In genomic region chr18:55402731-55403405, GRCh38 we compare ENCODE assay signal across 9 cellular contexts.
DNase-seq lines count a peak whose midpoint lies in the region; ATAC-seq and TF ChIP-seq lines count a peak whose summit lies in the region.
"Had no signal": no experiment of that assay in that cellular context is flagged by ENCODE, and none has a peak within 500 bp of the region (broad histone marks: within the 10 kb centered on the region; RNA-seq: fewer than 3 reads in every experiment).

No MANE protein-coding gene starts in this region.

- ATAC-seq in mucosa of descending colon = no peak

- DNase-seq in SJSA1 (ENCODE audit: low read depth in 1 of 2, low spot score in 2 of 2) (peak in 1 of 2 experiments; percentile 53), left ventricle myocardium inferior (no peak), H7 (no peak), NCI-H345 (lab: John Stamatoyannopoulos, UW) (no peak), mucosa of descending colon (no peak), DMS153 treated with DMSO at 0.1 percent for 48 hours (lab: John Stamatoyannopoulos, UW; ENCODE audit: unreplicated experiment) (no peak)
- DNase-seq: activated CD4-positive, alpha-beta T cell treated with anti-CD3 and anti-CD28 coated beads, Interleukin-2, amount 50 U/mL, for 1 hour had no signal

- CTCF ChIA-PET in HEK293 (lab: Yijun Ruan, JAX) = interaction anchor here (0.6 to 1.7 kb wide), 5 partner anchors 18 to 1174 kb away, joined by 3 to 9 read pairs (median 7); no protein-coding TSS in a partner anchor

- TF ChIP-seq CTCF in HEK293 (tag by site-specific recombination; IDR thresholded peaks at IDR 0.05) = no peak
- no peak for TF ChIP-seq CTCF in left ventricle myocardium inferior (IDR thresholded peaks at IDR 0.05; ENCODE audit: borderline replicate concordance)
- TF ChIP-seq CTCF in mucosa of descending colon (IDR thresholded peaks at IDR 0.05) = no peak

- intact Hi-C loops in left ventricle myocardium inferior (cut with micrococcal nuclease) (loop anchor here (10.0 kb wide), 2 partner anchors 58 to 168 kb away; no protein-coding TSS in a partner anchor), mucosa of descending colon (cut with DNase I, micrococcal nuclease) (no loop called here)

- H3K4me1 ChIP-seq in HEK293 (ENCODE audit: control insufficient read depth, insufficient read depth, low read length) (peaks cover 36% of the 10 kb centered on the region), SJSA1 (replicated peaks) (peaks cover 61% of the 10 kb centered on the region), left ventricle myocardium inferior (peaks cover 68% of the 10 kb centered on the region), skeletal muscle tissue (ENCODE audit: control insufficient read depth in 3 of 3, insufficient read depth in 3 of 3, low read length in 3 of 3) (peaks cover 16 to 50% (median 25%) of the 10 kb centered on the region in 3 donors), mucosa of descending colon (ENCODE audit: low read depth) (no peaks in the 10 kb centered on the region)

- H3K36me3 ChIP-seq in HEK293 (ENCODE audit: control insufficient read depth in 2 of 2, insufficient read depth in 1 of 2, low read length in 2 of 2) (no peaks in the 10 kb centered on the region), SJSA1 (no peaks in the 10 kb centered on the region), left ventricle myocardium inferior (no peaks in the 10 kb centered on the region), skeletal muscle tissue (ENCODE audit: control insufficient read depth in 3 of 3, insufficient read depth in 3 of 3, low read length in 3 of 3) (no peaks in the 10 kb centered on the region), H7 (replicated peaks; ENCODE audit: control insufficient read depth, insufficient read depth, low read length) (no peaks in the 10 kb centered on the region), mucosa of descending colon (ENCODE audit: low read depth) (no peaks in the 10 kb centered on the region)

- H3K9ac ChIP-seq in skeletal muscle tissue (ENCODE audit: low read depth in 1 of 3, low read length in 3 of 3) = peak overlapping the region; percentile 64 to 77 (median 69)

- POLR2A ChIA-PET in HEK293 (lab: Yijun Ruan, JAX) = interaction anchor here (0.6 kb wide), 1 partner anchor 184 kb away, joined by 4 read pairs; no protein-coding TSS in a partner anchor

- H3K27me3 ChIP-seq in SJSA1 (replicated peaks) (no peaks in the 10 kb centered on the region), left ventricle myocardium inferior (ENCODE audit: low read depth) (no peaks in the 10 kb centered on the region), skeletal muscle tissue (ENCODE audit: control insufficient read depth in 3 of 3, insufficient read depth in 3 of 3, low read length in 3 of 3) (no peaks in the 10 kb centered on the region), H7 (ENCODE audit: control insufficient read depth, insufficient read depth, low read length) (no peaks in the 10 kb centered on the region)

- H3K9me3 ChIP-seq in HEK293 (ENCODE audit: control insufficient read depth, insufficient read depth, low read depth, low read length) (no peaks in the 10 kb centered on the region), SJSA1 (replicated peaks) (no peaks in the 10 kb centered on the region), left ventricle myocardium inferior (replicated peaks) (no peaks in the 10 kb centered on the region), skeletal muscle tissue (ENCODE audit: control insufficient read depth in 3 of 3, low read length in 3 of 3) (no peaks in the 10 kb centered on the region), mucosa of descending colon (no peaks in the 10 kb centered on the region)

- no peak overlapping the region for H3K4me3 ChIP-seq in HEK293 (ENCODE audit: low read depth, low read length)
- peak overlapping the region; percentile 22 for H3K4me3 ChIP-seq in SJSA1
- peak overlapping the region; percentile 55 for H3K4me3 ChIP-seq in left ventricle myocardium inferior
- peak overlapping the region; percentile 47 to 66 (median 49) for H3K4me3 ChIP-seq in skeletal muscle tissue (ENCODE audit: low read length in 3 of 3)
- H3K4me3 ChIP-seq in H7 (ENCODE audit: insufficient read depth, low read depth, low read length) = no peak overlapping the region
- H3K4me3 ChIP-seq in mucosa of descending colon = no peak overlapping the region

- H3K27ac ChIP-seq in HEK293 (ENCODE audit: extremely low read depth, low read depth, low read length) (no peak overlapping the region; the same call in 1 of the 2 replicates), SJSA1 (peak overlapping the region; percentile 70), left ventricle myocardium inferior (replicated peaks) (peak overlapping the region; percentile 81), skeletal muscle tissue (ENCODE audit: low read depth, low read length) (peak overlapping the region; percentile 67)

TF ChIP-seq in HEK293, 187 proteins besides CTCF, POLR2A, EP300 and RAD21 (continues in another document):
- TF ChIP-seq ZIC2 (tag by site-specific recombination; IDR thresholded peaks at IDR 0.05) (no peak), ZNF776 (tag by site-specific recombination; IDR thresholded peaks at IDR 0.05; ENCODE audit: borderline replicate concordance) (no peak), ZBTB8A (tag by site-specific recombination; IDR thresholded peaks at IDR 0.05) (peak; percentile 40; the same call in 1 of the 2 replicates), ZNF138 (tag by site-specific recombination; IDR thresholded peaks at IDR 0.05; ENCODE audit: borderline replicate concordance) (no peak), ZNF335 (tag by site-specific recombination; conservative IDR thresholded peaks at IDR 0.05) (peak; percentile 17; the same call in 1 of the 2 replicates), IKZF3 (tag by site-specific recombination; IDR thresholded peaks at IDR 0.05) (peak; percentile 28; the same call in 1 of the 2 replicates), SP7 (tag by site-specific recombination; IDR thresholded peaks at IDR 0.05) (peak; percentile 85), PRDM2 (tag by site-specific recombination; IDR thresholded peaks at IDR 0.05; ENCODE audit: borderline replicate concordance) (no peak), ZNF548 (tag by site-specific recombination; IDR thresholded peaks at IDR 0.05) (no peak), FEZF1 (tag by site-specific recombination; IDR thresholded peaks at IDR 0.05) (peak; percentile 77), ZNF114 (tag by site-specific recombination; IDR thresholded peaks at IDR 0.05) (no peak), PRDM4 (tag by site-specific recombination; IDR thresholded peaks at IDR 0.05) (peak; percentile 73)

Comparison
In these comparisons a context has a peak if more than half of its experiments do, and no peak if none do; other contexts are left out.
1. H3K4me3 ChIP-seq: peak in SJSA1 (single experiment), left ventricle myocardium inferior (single experiment) and skeletal muscle tissue (3 of 3); none in HEK293 (single experiment), H7 (single experiment) and mucosa of descending colon (single experiment).